Comparison of ENCODE assay signal across 8 cellular contexts in the genomic region with DNA sequence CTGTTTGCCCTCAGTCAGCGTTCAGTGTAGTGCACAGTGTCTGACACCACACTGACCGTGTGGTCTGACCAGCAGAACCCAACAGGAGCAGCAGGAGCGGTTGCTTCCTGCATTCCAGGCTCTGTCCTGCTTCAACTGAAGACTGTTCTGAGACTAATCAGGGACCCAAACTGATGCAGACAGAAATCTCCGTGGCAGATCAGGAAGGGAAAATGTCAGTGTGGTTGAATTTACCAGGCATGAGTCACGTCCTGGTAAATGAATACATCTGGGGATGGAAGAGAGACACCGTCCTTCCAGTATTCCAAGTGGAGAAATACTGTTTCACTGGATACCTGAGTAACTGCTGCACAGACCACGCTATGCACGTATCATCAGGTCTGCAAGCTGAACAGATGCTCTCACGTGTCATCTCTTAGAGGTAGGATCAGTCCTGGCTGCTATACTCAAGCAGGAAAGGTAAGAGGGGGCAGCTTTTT.
DNase-seq lines count a peak whose midpoint lies in the region; ATAC-seq, FAIRE-seq and TF ChIP-seq lines count a peak whose summit lies in the region.

No MANE protein-coding gene starts in this region.

- H3K27me3 Mint-ChIP-seq in glutamatergic neuron (ENCODE audit: unreplicated experiment), result no peaks in the 10 kb centered on the region
- no peaks in the 10 kb centered on the region for H3K27me3 Mint-ChIP-seq in CD8-positive, alpha-beta T cell (ENCODE audit: low read depth)

- peak; percentile 58 for DNase-seq in DMS53 treated with DMSO at 0.1 percent for 48 hours (lab: John Stamatoyannopoulos, UW; ENCODE audit: unreplicated experiment)
- peak; percentile 99 for DNase-seq in RCC 7860 (ENCODE audit: low spot score)
- no peak for DNase-seq in esophagus squamous epithelium (lab: John Stamatoyannopoulos, UW)
- peak; percentile 98 for DNase-seq in non-pigmented ciliary epithelial cell (ENCODE audit: low read depth)
- DNase-seq in glutamatergic neuron, result no peak
- DNase-seq in SHP77 treated with DMSO at 0.1 percent for 48 hours (lab: John Stamatoyannopoulos, UW), result no peak
- no peak for DNase-seq in CD8-positive, alpha-beta T cell

- H3K27me3 ChIP-seq in esophagus squamous epithelium, result no peaks in the 10 kb centered on the region
- H3K27me3 ChIP-seq in CD8-positive, alpha-beta T cell (ENCODE audit: insufficient read depth, low read length), result no peaks in the 10 kb centered on the region

- ATAC-seq in GM18502 (IDR thresholded peaks at IDR 0.05; ENCODE audit: poor library complexity, unreplicated experiment), result no peak
- no peak for ATAC-seq in CD8-positive, alpha-beta T cell

- FAIRE-seq in RCC 7860 (lab: Jason Lieb, UNC), result peak; percentile 97

- H3K27ac Mint-ChIP-seq in glutamatergic neuron (ENCODE audit: unreplicated experiment), result no peak overlapping the region
- no peak overlapping the region for H3K27ac Mint-ChIP-seq in CD8-positive, alpha-beta T cell

- H3K4me1 Mint-ChIP-seq in glutamatergic neuron (ENCODE audit: low read depth, unreplicated experiment), result peaks cover 2% of the 10 kb centered on the region
- H3K4me1 Mint-ChIP-seq in CD8-positive, alpha-beta T cell (ENCODE audit: low read depth), result no peaks in the 10 kb centered on the region

- H3K4me3 ChIP-seq in esophagus squamous epithelium, result no peak overlapping the region
- no peak overlapping the region for H3K4me3 ChIP-seq in CD8-positive, alpha-beta T cell (ENCODE audit: low read depth, low read length)

- peak overlapping the region in 3 of 4 donors; percentile 46 to 58 (median 54) for H3K27ac ChIP-seq in esophagus squamous epithelium
- H3K27ac ChIP-seq in CD8-positive, alpha-beta T cell (ENCODE audit: low read depth, low read length), result no peak overlapping the region

- H3K36me3 ChIP-seq in esophagus squamous epithelium, result no peaks in the 10 kb centered on the region
- no peaks in the 10 kb centered on the region for H3K36me3 ChIP-seq in CD8-positive, alpha-beta T cell (ENCODE audit: insufficient read depth, low read length)

- peaks cover 0 to 22% (median 0%) of the 10 kb centered on the region in 3 donors for H3K4me1 ChIP-seq in esophagus squamous epithelium
- no peaks in the 10 kb centered on the region for H3K4me1 ChIP-seq in CD8-positive, alpha-beta T cell (ENCODE audit: insufficient read depth, low read length)

- POLR2A ChIA-PET in CD8-positive, alpha-beta T cell (lab: Charles Lee), result interaction anchor here (0.8 kb wide), 1 partner anchor 87 kb away, joined by 3 read pairs; no protein-coding TSS in a partner anchor

- TF ChIP-seq CTCF in esophagus squamous epithelium (IDR thresholded peaks at IDR 0.05) (no peak), glutamatergic neuron (IDR thresholded peaks at IDR 0.05; ENCODE audit: partially characterized antibody, unreplicated experiment) (no peak)
- TF ChIP-seq CTCF in CD8-positive, alpha-beta T cell (IDR thresholded peaks at IDR 0.05), result no peak

- CTCF ChIA-PET in CD8-positive, alpha-beta T cell (lab: Charles Lee), result interaction anchor here (1.1 kb wide), 1 partner anchor 11 kb away, joined by 5 read pairs; no protein-coding TSS in a partner anchor

- no peak for TF ChIP-seq POLR2A in esophagus squamous epithelium (IDR thresholded peaks at IDR 0.05)

- H3K9me3 ChIP-seq in esophagus squamous epithelium, result no peaks in the 10 kb centered on the region
- H3K9me3 ChIP-seq in CD8-positive, alpha-beta T cell (ENCODE audit: low read length), result no peaks in the 10 kb centered on the region

- WGBS in esophagus squamous epithelium, 2 donors, result 35 to 50% methylated on average over 9 of the region's 9 CpGs

- no peak overlapping the region for H3K4me3 Mint-ChIP-seq in glutamatergic neuron (ENCODE audit: unreplicated experiment)
- H3K4me3 Mint-ChIP-seq in CD8-positive, alpha-beta T cell, result no peak overlapping the region

- intact Hi-C loops in esophagus squamous epithelium (cut with DNase I), result no loop called here
- intact Hi-C loops in CD8-positive, alpha-beta T cell (cut with DNase I, micrococcal nuclease), result no loop called here

- no peaks in the 10 kb centered on the region for H3K9me3 Mint-ChIP-seq in glutamatergic neuron (ENCODE audit: unreplicated experiment)
- H3K9me3 Mint-ChIP-seq in CD8-positive, alpha-beta T cell, result no peaks in the 10 kb centered on the region

- H3K36me3 Mint-ChIP-seq in glutamatergic neuron (ENCODE audit: unreplicated experiment), result no peaks in the 10 kb centered on the region
- H3K36me3 Mint-ChIP-seq in CD8-positive, alpha-beta T cell, result no peaks in the 10 kb centered on the region

Comparison
In these comparisons a context has a peak if more than half of its experiments do, and no peak if none do; other contexts are left out.
1. DNase-seq: peak in DMS53 treated with DMSO at 0.1 percent for 48 hours (single experiment), RCC 7860 (single experiment) and non-pigmented ciliary epithelial cell (single experiment); none in esophagus squamous epithelium (single experiment), glutamatergic neuron (single experiment), SHP77 treated with DMSO at 0.1 percent for 48 hours (single experiment) and CD8-positive, alpha-beta T cell (0 of 7).